In the genomic region with DNA sequence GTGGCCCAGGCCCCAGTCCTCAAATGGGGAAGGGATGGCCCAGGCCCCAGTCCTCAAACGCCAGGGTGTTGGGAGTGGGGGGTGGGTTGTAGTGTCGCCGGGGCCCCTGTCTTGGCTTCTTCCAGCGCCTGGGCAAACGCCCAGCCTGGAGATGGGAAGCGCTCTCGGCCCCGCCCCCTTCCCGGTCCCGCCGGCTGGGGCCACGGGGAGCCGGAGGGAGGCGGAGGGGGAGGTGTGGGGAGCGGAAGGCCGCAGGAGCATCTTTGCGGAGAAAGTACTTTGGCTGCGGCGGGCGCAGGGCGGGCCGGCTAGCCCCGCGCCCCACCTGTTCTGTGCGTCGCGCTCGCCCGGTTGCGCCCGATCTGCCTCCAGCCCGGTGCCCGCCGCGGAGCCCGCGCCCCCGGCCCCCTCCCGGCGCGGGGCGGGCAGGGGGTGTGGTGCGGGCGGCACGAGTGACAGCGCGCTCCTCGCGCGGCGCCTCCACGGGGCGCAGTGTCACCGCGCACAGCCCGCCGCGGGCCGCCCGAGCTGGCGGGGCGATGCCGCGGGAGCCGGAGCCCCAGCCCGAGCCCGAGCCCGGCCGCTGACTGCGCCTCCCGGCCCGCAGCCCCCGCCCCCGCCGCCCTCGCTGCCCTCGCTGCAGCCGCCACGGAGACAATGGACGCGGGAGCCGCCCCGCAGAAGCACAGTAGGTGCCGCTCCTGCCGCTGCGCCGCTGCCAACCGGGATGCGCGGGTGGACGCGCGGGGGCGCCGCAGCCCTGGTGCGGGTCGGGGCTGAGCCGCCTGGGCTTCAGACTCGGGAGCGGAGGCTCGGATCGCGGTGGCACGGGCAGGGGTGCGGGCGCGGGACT, we compare ENCODE assay signal across 10 cellular contexts. TPM values are rescaled to one million over a fixed set of nuclear protein-coding genes. Genes with fewer than 3 reads are reported as not detected.
DNase-seq lines count a peak whose midpoint lies in the region; ATAC-seq and TF ChIP-seq lines count a peak whose summit lies in the region.
"Had no signal": no experiment of that assay in that cellular context is flagged by ENCODE, and none has a peak within 500 bp of the region (broad histone marks: within the 10 kb centered on the region; RNA-seq: fewer than 3 reads in every experiment).

No MANE protein-coding gene starts in this region.

- no peaks in the 10 kb centered on the region for H3K9me3 Mint-ChIP-seq in natural killer cell
- H3K9me3 Mint-ChIP-seq in natural killer cell treated with Interleukin-12 subunit alpha and Interleukin-12 subunit beta and Interleukin-15 and Interleukin-18, amount 100 ng/mL, for 72 hours = no peaks in the 10 kb centered on the region
- H3K9me3 Mint-ChIP-seq in activated naive CD8-positive, alpha-beta T cell treated with anti-CD3 and anti-CD28 coated beads, Interleukin-2, amount 10 ng/mL, durations not matched to agents 7 days and 5 days = no peaks in the 10 kb centered on the region
- H3K9me3 Mint-ChIP-seq in type B pancreatic cell = no peaks in the 10 kb centered on the region

- no peaks in the 10 kb centered on the region for H3K27me3 Mint-ChIP-seq in natural killer cell (ENCODE audit: low read depth in 2 of 2)
- peaks cover 0 to 3% of the 10 kb centered on the region in 2 donors for H3K27me3 Mint-ChIP-seq in natural killer cell treated with Interleukin-12 subunit alpha and Interleukin-12 subunit beta and Interleukin-15 and Interleukin-18, amount 100 ng/mL, for 72 hours
- H3K27me3 Mint-ChIP-seq in activated naive CD8-positive, alpha-beta T cell treated with anti-CD3 and anti-CD28 coated beads, Interleukin-2, amount 10 ng/mL, durations not matched to agents 7 days and 5 days = peaks cover 11% of the 10 kb centered on the region
- H3K27me3 Mint-ChIP-seq in type B pancreatic cell = peaks cover 44% of the 10 kb centered on the region

- no peak for TF ChIP-seq CTCF in natural killer cell (IDR thresholded peaks at IDR 0.05)
- TF ChIP-seq CTCF in type B pancreatic cell (conservative IDR thresholded peaks at IDR 0.05) = peak; percentile 38

- DNase-seq in natural killer cell (no peak), left colon (no peak), type B pancreatic cell (ENCODE audit: extremely low spot score, unreplicated experiment) (no peak), mesenteric fat pad (ENCODE audit: low spot score) (no peak), KG1 (lab: John Stamatoyannopoulos, UW) (no peak)
- no peak for DNase-seq in natural killer cell treated with Interleukin-12 subunit alpha and Interleukin-12 subunit beta and Interleukin-15 and Interleukin-18, amount 100 ng/mL, for 72 hours (ENCODE audit: low spot score)
- DNase-seq in activated naive CD8-positive, alpha-beta T cell treated with anti-CD3 and anti-CD28 coated beads, Interleukin-2, amount 10 ng/mL, durations not matched to agents 7 days and 5 days = peak; percentile 55
- DNase-seq: DMS153, NCI-H1417 treated with DMSO at 0.1 percent for 48 hours had no signal

- ATAC-seq in natural killer cell = peak in 2 of 3 donors; percentile 62 to 67
- ATAC-seq in natural killer cell treated with Interleukin-12 subunit alpha and Interleukin-12 subunit beta and Interleukin-15 and Interleukin-18, amount 100 ng/mL, for 72 hours = no peak
- peak; percentile 24 for ATAC-seq in activated naive CD8-positive, alpha-beta T cell treated with anti-CD3 and anti-CD28 coated beads, Interleukin-2, amount 10 ng/mL, durations not matched to agents 7 days and 5 days (ENCODE audit: low read depth)
- peak; percentile 36 for ATAC-seq in left colon
- no peak for ATAC-seq in GM19455 (IDR thresholded peaks at IDR 0.05; ENCODE audit: unreplicated experiment)

- no peak overlapping the region for H3K27ac Mint-ChIP-seq in natural killer cell
- no peak overlapping the region for H3K27ac Mint-ChIP-seq in natural killer cell treated with Interleukin-12 subunit alpha and Interleukin-12 subunit beta and Interleukin-15 and Interleukin-18, amount 100 ng/mL, for 72 hours
- no peak overlapping the region for H3K27ac Mint-ChIP-seq in activated naive CD8-positive, alpha-beta T cell treated with anti-CD3 and anti-CD28 coated beads, Interleukin-2, amount 10 ng/mL, durations not matched to agents 7 days and 5 days
- H3K27ac Mint-ChIP-seq in type B pancreatic cell = no peak overlapping the region

- no peaks in the 10 kb centered on the region for H3K36me3 Mint-ChIP-seq in natural killer cell
- no peaks in the 10 kb centered on the region for H3K36me3 Mint-ChIP-seq in natural killer cell treated with Interleukin-12 subunit alpha and Interleukin-12 subunit beta and Interleukin-15 and Interleukin-18, amount 100 ng/mL, for 72 hours
- no peaks in the 10 kb centered on the region for H3K36me3 Mint-ChIP-seq in activated naive CD8-positive, alpha-beta T cell treated with anti-CD3 and anti-CD28 coated beads, Interleukin-2, amount 10 ng/mL, durations not matched to agents 7 days and 5 days
- H3K36me3 Mint-ChIP-seq in type B pancreatic cell = no peaks in the 10 kb centered on the region

- H3K4me3 Mint-ChIP-seq in natural killer cell (no peak overlapping the region), type B pancreatic cell (no peak overlapping the region)
- H3K4me3 Mint-ChIP-seq in natural killer cell treated with Interleukin-12 subunit alpha and Interleukin-12 subunit beta and Interleukin-15 and Interleukin-18, amount 100 ng/mL, for 72 hours = no peak overlapping the region
- H3K4me3 Mint-ChIP-seq in activated naive CD8-positive, alpha-beta T cell treated with anti-CD3 and anti-CD28 coated beads, Interleukin-2, amount 10 ng/mL, durations not matched to agents 7 days and 5 days = no peak overlapping the region

- intact Hi-C loops in natural killer cell (cut with micrococcal nuclease) = no loop called here
- intact Hi-C loops in left colon (cut with DNase I, micrococcal nuclease) = no loop called here

- H3K4me1 Mint-ChIP-seq in natural killer cell (peaks cover 0 to 13% of the 10 kb centered on the region in 2 donors), type B pancreatic cell (ENCODE audit: unreplicated experiment) (peaks cover 4% of the 10 kb centered on the region)
- no peaks in the 10 kb centered on the region for H3K4me1 Mint-ChIP-seq in natural killer cell treated with Interleukin-12 subunit alpha and Interleukin-12 subunit beta and Interleukin-15 and Interleukin-18, amount 100 ng/mL, for 72 hours (ENCODE audit: low read depth in 2 of 2)
- H3K4me1 Mint-ChIP-seq in activated naive CD8-positive, alpha-beta T cell treated with anti-CD3 and anti-CD28 coated beads, Interleukin-2, amount 10 ng/mL, durations not matched to agents 7 days and 5 days = no peaks in the 10 kb centered on the region

- POLR2A ChIA-PET in activated naive CD8-positive, alpha-beta T cell treated with anti-CD3 and anti-CD28 coated beads, Interleukin-2, amount 10 ng/mL, durations not matched to agents 7 days and 5 days (lab: Charles Lee) = no interaction called here

RNA-seq across cellular contexts. Expression of a gene that starts 31.1 kb away (rescaled TPM):
- total RNA-seq in natural killer cell (10 to 100 TPM in 1 of 3 donors, 1 to 10 TPM in 2; 8.1 to 11.1 (median 9.8) TPM), left colon (10 to 100 TPM; 17.8 to 19.9 TPM), type B pancreatic cell (ENCODE audit: low replicate concordance) (26.7 and 27.3 TPM in 2 replicates), mesenteric fat pad (23.9 TPM)
- 10 to 100 TPM; 10.7 to 18.9 TPM for total RNA-seq in natural killer cell treated with Interleukin-12 subunit alpha and Interleukin-12 subunit beta and Interleukin-15 and Interleukin-18, amount 100 ng/mL, for 72 hours
- 1 to 10 TPM; 9.6 to 9.9 TPM for total RNA-seq in activated naive CD8-positive, alpha-beta T cell treated with anti-CD3 and anti-CD28 coated beads, Interleukin-2, amount 10 ng/mL, durations not matched to agents 7 days and 5 days

RNA-seq across cellular contexts. Expression of a gene that starts 32.6 kb away (rescaled TPM):
- 100 to 1,000 TPM in 2 of 3 donors, 10 to 100 TPM in 1; 77.1 to 116 (median 106) TPM for total RNA-seq in natural killer cell
- 1 to 10 TPM; 5.5 to 6.9 TPM for total RNA-seq in natural killer cell treated with Interleukin-12 subunit alpha and Interleukin-12 subunit beta and Interleukin-15 and Interleukin-18, amount 100 ng/mL, for 72 hours
- 10 to 100 TPM; 28.2 to 30.3 TPM for total RNA-seq in activated naive CD8-positive, alpha-beta T cell treated with anti-CD3 and anti-CD28 coated beads, Interleukin-2, amount 10 ng/mL, durations not matched to agents 7 days and 5 days
- total RNA-seq in left colon = 1 to 10 TPM; 3.6 to 4.6 TPM
- 0.67 and 0.82 TPM in 2 replicates for total RNA-seq in type B pancreatic cell (ENCODE audit: low replicate concordance)
- 0.55 TPM for total RNA-seq in mesenteric fat pad

RNA-seq across cellular contexts. Expression of a gene that starts 51.9 kb away (rescaled TPM):
- total RNA-seq in natural killer cell = 10 to 100 TPM; 89.2 to 98.9 (median 91.9) TPM
- total RNA-seq in natural killer cell treated with Interleukin-12 subunit alpha and Interleukin-12 subunit beta and Interleukin-15 and Interleukin-18, amount 100 ng/mL, for 72 hours = 100 to 1,000 TPM; 139 to 161 TPM
- total RNA-seq in activated naive CD8-positive, alpha-beta T cell treated with anti-CD3 and anti-CD28 coated beads, Interleukin-2, amount 10 ng/mL, durations not matched to agents 7 days and 5 days = 100 to 1,000 TPM; 140 to 147 TPM
- 100 to 1,000 TPM; 191 to 221 TPM for total RNA-seq in left colon
- 126 and 174 TPM in 2 replicates for total RNA-seq in type B pancreatic cell (ENCODE audit: low replicate concordance)
- 157 TPM for total RNA-seq in mesenteric fat pad

RNA-seq across cellular contexts. Expression of a gene that starts 52.2 kb away (rescaled TPM):
- total RNA-seq in natural killer cell = 1 to 10 TPM; 8.0 to 9.3 (median 8.8) TPM
- 1 to 10 TPM; 4.0 to 7.5 TPM for total RNA-seq in natural killer cell treated with Interleukin-12 subunit alpha and Interleukin-12 subunit beta and Interleukin-15 and Interleukin-18, amount 100 ng/mL, for 72 hours
- 10 to 100 TPM; 10.5 to 11.6 TPM for total RNA-seq in activated naive CD8-positive, alpha-beta T cell treated with anti-CD3 and anti-CD28 coated beads, Interleukin-2, amount 10 ng/mL, durations not matched to agents 7 days and 5 days
- 10 to 100 TPM; 11.0 to 15.2 TPM for total RNA-seq in left colon
- 17.7 and 27.5 TPM in 2 replicates for total RNA-seq in type B pancreatic cell (ENCODE audit: low replicate concordance)
- 4.4 TPM for total RNA-seq in mesenteric fat pad

Comparison
In these comparisons a context has a peak if more than half of its experiments do, and no peak if none do; other contexts are left out.
1. ATAC-seq: peak in natural killer cell (2 of 3), activated naive CD8-positive, alpha-beta T cell treated with anti-CD3 and anti-CD28 coated beads, Interleukin-2, amount 10 ng/mL, durations not matched to agents 7 days and 5 days (single experiment) and left colon (single experiment); none in natural killer cell treated with Interleukin-12 subunit alpha and Interleukin-12 subunit beta and Interleukin-15 and Interleukin-18, amount 100 ng/mL, for 72 hours (0 of 2) and GM19455 (single experiment).